In genomic region chr1:66426231-66426853, GRCh38 we compare ENCODE assay signal across 24 cellular contexts.
DNase-seq lines count a peak whose midpoint lies in the region; ATAC-seq, FAIRE-seq and TF ChIP-seq lines count a peak whose summit lies in the region.
"Had no signal": no experiment of that assay in that cellular context is flagged by ENCODE, and none has a peak within 500 bp of the region (broad histone marks: within the 10 kb centered on the region; RNA-seq: fewer than 3 reads in every experiment).

No MANE protein-coding gene starts in this region.

- no peak overlapping the region for H3T11ph ChIP-seq in H9 (ENCODE audit: low read length)

- H2BK15ac ChIP-seq in H9 (ENCODE audit: low read depth, low read length), result no peak overlapping the region
- H2BK15ac ChIP-seq in H1 (ENCODE audit: low read length), result no peak overlapping the region

- TF ChIP-seq EP300 in H1 (IDR thresholded peaks at IDR 0.05; ENCODE audit: borderline replicate concordance in 1 of 2, low read depth in 2 of 2, low read length in 2 of 2), result no peak

- peaks cover 7% of the 10 kb centered on the region; the same call in 1 of the 2 replicates for H3K4me1 ChIP-seq in DND-41 (ENCODE audit: insufficient read depth, low read length)
- peaks cover 4% of the 10 kb centered on the region; the same call in 1 of the 2 replicates for H3K4me1 ChIP-seq in H9 (ENCODE audit: insufficient read depth, low read length)
- peaks cover 10% of the 10 kb centered on the region for H3K4me1 ChIP-seq in Karpas-422 (ENCODE audit: low read length)
- peaks cover 0 to 5% (median 3%) of the 10 kb centered on the region in 4 experiments; a peak in 4 of 7 replicates for H3K4me1 ChIP-seq in H1 (replicated peaks in 1 of 4; ENCODE audit: control insufficient read depth in 3 of 4, insufficient read depth in 4 of 4, low read length in 3 of 4)
- H3K4me1 ChIP-seq: tibial nerve had no signal

- H3K23ac ChIP-seq in H9 (ENCODE audit: insufficient read length, low read depth, low read length), result no peak overlapping the region
- H3K23ac ChIP-seq in H1 (ENCODE audit: insufficient read length), result no peak overlapping the region

- no peak overlapping the region for H2AK5ac ChIP-seq in H9 (ENCODE audit: insufficient read length, low read length)
- no peak overlapping the region for H2AK5ac ChIP-seq in H1 (ENCODE audit: low read depth, low read length)

- no peaks in the 10 kb centered on the region for H3K9me2 ChIP-seq in Karpas-422 (replicated peaks; ENCODE audit: insufficient read depth, low read length)

- H3K27ac ChIP-seq in DND-41 (ENCODE audit: low read length) (no peak overlapping the region), H9 (ENCODE audit: insufficient read length, low read depth, low read length) (no peak overlapping the region), Karpas-422 (ENCODE audit: low read length) (no peak overlapping the region), H1 (ENCODE audit: low read depth, low read length) (no peak overlapping the region)
- no peak overlapping the region for H3K27ac ChIP-seq in CD4-positive, alpha-beta T cell (ENCODE audit: low read depth, low read length)
- H3K27ac ChIP-seq: coronary artery, HL-60, ovary, tibial nerve had no signal

- CTCF ChIA-PET in H1 (lab: Charles Lee; ENCODE audit: partially characterized antibody), result interaction anchor here (0.7 kb wide), 1 partner anchor 19 kb away, joined by 3 read pairs; no protein-coding TSS in a partner anchor
- CTCF ChIA-PET in CD4-positive, alpha-beta T cell (lab: Charles Lee), result no interaction called here

- no peaks in the 10 kb centered on the region for H3K27me3 ChIP-seq in DND-41 (ENCODE audit: insufficient read depth, low read length, poor library complexity)
- no peaks in the 10 kb centered on the region for H3K27me3 ChIP-seq in H9 (ENCODE audit: insufficient read depth, low read length)
- no peaks in the 10 kb centered on the region for H3K27me3 ChIP-seq in Karpas-422 (ENCODE audit: low read length)
- no peaks in the 10 kb centered on the region for H3K27me3 ChIP-seq in H1 (replicated peaks in 1 of 4; ENCODE audit: control insufficient read depth in 3 of 4, extremely low read depth in 1 of 4, insufficient read depth in 3 of 4, low read length in 3 of 4)
- no peaks in the 10 kb centered on the region for H3K27me3 ChIP-seq in CD4-positive, alpha-beta T cell (ENCODE audit: control insufficient read depth, insufficient read depth, low read length)
- H3K27me3 ChIP-seq: ovary, tibial nerve had no signal

- FAIRE-seq in H1 (lab: Jason Lieb, UNC), result no peak
- FAIRE-seq: endometrium had no signal

- TF ChIP-seq RAD21 in H1 (IDR thresholded peaks at IDR 0.05 in 1 of 2, conservative IDR thresholded peaks at IDR 0.05 in 1 of 2; ENCODE audit: low read depth in 2 of 2, low read length in 2 of 2), result no peak

- H3K9ac ChIP-seq in DND-41 (ENCODE audit: low read depth, low read length) (no peak overlapping the region), H9 (ENCODE audit: extremely low read depth, insufficient read length, low read length) (no peak overlapping the region), Karpas-422 (ENCODE audit: low read length) (no peak overlapping the region), H1 (replicated peaks in 1 of 4; ENCODE audit: extremely low read depth in 1 of 4, low read depth in 3 of 4, low read length in 3 of 4) (no peak overlapping the region)

- H3K4me2 ChIP-seq in DND-41 (ENCODE audit: insufficient read depth, low read length) (peak overlapping the region; percentile 17; the same call in 1 of the 2 replicates), H9 (ENCODE audit: insufficient read depth, insufficient read length, low read length) (no peak overlapping the region), Karpas-422 (ENCODE audit: low read depth, low read length, poor library complexity, severe bottlenecking) (peak overlapping the region; percentile 46), H1 (ENCODE audit: insufficient read depth in 1 of 2, low read depth in 2 of 2, low read length in 2 of 2) (no peak overlapping the region)

- peaks cover 13 to 52% (median 40%) of the 10 kb centered on the region in 3 experiments; a peak in 6 of 7 replicates for H3K36me3 Mint-ChIP-seq in H9 (ENCODE audit: insufficient read depth in 1 of 3, low read depth in 3 of 3)
- H3K36me3 Mint-ChIP-seq in CD4-positive, alpha-beta T cell (ENCODE audit: low read depth), result peaks cover 14% of the 10 kb centered on the region

- H3K36me3 ChIP-seq in DND-41 (ENCODE audit: insufficient read depth, low read length) (no peaks in the 10 kb centered on the region), Karpas-422 (ENCODE audit: insufficient read depth, low read length) (peaks cover 4% of the 10 kb centered on the region; the same call in 1 of the 2 replicates), H1 (ENCODE audit: control insufficient read depth in 2 of 4, insufficient read depth in 4 of 4, low read length in 3 of 4) (peaks cover 0 to 4% (median 0%) of the 10 kb centered on the region in 4 experiments; a peak in 1 of 8 replicates)
- H3K36me3 ChIP-seq: ovary, tibial nerve had no signal

- H3K27ac Mint-ChIP-seq in H9, result peak overlapping the region in 2 of 3 experiments; percentile 96 to 97; a peak in 3 of 7 replicates
- H3K27ac Mint-ChIP-seq in CD4-positive, alpha-beta T cell, result no peak overlapping the region
- H3K27ac Mint-ChIP-seq: T-cell had no signal

- H3K23me2 ChIP-seq in H9 (ENCODE audit: insufficient read length, low read depth, low read length, poor library complexity, severe bottlenecking) (no peaks in the 10 kb centered on the region), H1 (ENCODE audit: low read depth, low read length) (no peaks in the 10 kb centered on the region)

- H2BK20ac ChIP-seq in H9 (ENCODE audit: low read depth, low read length, poor library complexity, severe bottlenecking) (no peak overlapping the region), H1 (ENCODE audit: low read length) (peak overlapping the region; percentile 48; the same call in 1 of the 2 replicates)

- ATAC-seq in DND-41 (ENCODE audit: insufficient read depth, low read depth) (peak; percentile 52; the same call in 1 of the 3 replicates), GM19455 (IDR thresholded peaks at IDR 0.05; ENCODE audit: unreplicated experiment) (no peak)
- no peak for ATAC-seq in CD4-positive, alpha-beta T cell (ENCODE audit: poor library complexity)
- ATAC-seq: sciatic nerve, T-cell had no signal

- POLR2A ChIA-PET in H1 (lab: Charles Lee; ENCODE audit: partially characterized antibody), result no interaction called here
- POLR2A ChIA-PET in CD4-positive, alpha-beta T cell (lab: Charles Lee), result no interaction called here

- H2AFZ ChIP-seq in DND-41 (ENCODE audit: low read depth, low read length) (no peak overlapping the region), H9 (ENCODE audit: low read length) (no peak overlapping the region), Karpas-422 (ENCODE audit: low read length) (peak overlapping the region; percentile 69; the same call in 1 of the 2 replicates), H1 (ENCODE audit: low read length) (peak overlapping the region; percentile 85; the same call in 1 of the 2 replicates)

- H3K9me3 ChIP-seq in DND-41 (ENCODE audit: insufficient read depth, low read length, severe bottlenecking), result peaks cover 12% of the 10 kb centered on the region
- H3K9me3 ChIP-seq in H9 (ENCODE audit: control insufficient read depth, low read depth, low read length), result no peaks in the 10 kb centered on the region
- H3K9me3 ChIP-seq in Karpas-422 (ENCODE audit: low read length), result peaks cover 16% of the 10 kb centered on the region
- H3K9me3 ChIP-seq in H1 (ENCODE audit: insufficient read depth in 2 of 2, low read depth in 1 of 2, low read length in 1 of 2), result peaks cover 0 to 5% of the 10 kb centered on the region in 2 experiments; a peak in 2 of 4 replicates
- H3K9me3 ChIP-seq in CD4-positive, alpha-beta T cell (ENCODE audit: control insufficient read depth, low read length), result peaks cover 22% of the 10 kb centered on the region
- H3K9me3 ChIP-seq: ovary had no signal

- intact Hi-C loops in CD4-positive, alpha-beta T cell (cut with DNase I, micrococcal nuclease), result no loop called here

- H2BK12ac ChIP-seq in H9 (ENCODE audit: insufficient read length, low read depth, low read length) (no peak overlapping the region), H1 (ENCODE audit: low read depth, low read length) (no peak overlapping the region)

- H2BK120ac ChIP-seq in H9 (ENCODE audit: low read depth, low read length, poor library complexity, severe bottlenecking), result no peak overlapping the region
- no peak overlapping the region for H2BK120ac ChIP-seq in H1 (replicated peaks; ENCODE audit: low read depth, low read length)

- H3K14ac ChIP-seq in H9 (ENCODE audit: insufficient read depth, low read length) (no peak overlapping the region), H1 (ENCODE audit: insufficient read length) (no peak overlapping the region)

- TF ChIP-seq CTCF in DND-41 (IDR thresholded peaks at IDR 0.05; ENCODE audit: borderline replicate concordance, extremely low read depth, low read length, poor library complexity, severe bottlenecking) (no peak), H9 (conservative IDR thresholded peaks at IDR 0.05) (no peak), H1 (IDR thresholded peaks at IDR 0.05; ENCODE audit: control extremely low read depth in 1 of 3, insufficient read depth in 1 of 3, low read depth in 1 of 3, low read length in 3 of 3) (no peak), foreskin fibroblast (IDR thresholded peaks at IDR 0.05; ENCODE audit: low read depth, low read length) (no peak)
- no peak for TF ChIP-seq CTCF in CD4-positive, alpha-beta T cell (IDR thresholded peaks at IDR 0.05)

- H4K20me1 ChIP-seq in DND-41 (ENCODE audit: insufficient read depth, low read length), result no peaks in the 10 kb centered on the region
- H4K20me1 ChIP-seq in H9 (ENCODE audit: control insufficient read depth, insufficient read depth, insufficient read length), result no peaks in the 10 kb centered on the region
- H4K20me1 ChIP-seq in Karpas-422 (ENCODE audit: insufficient read depth, low read depth, low read length), result no peaks in the 10 kb centered on the region
- H4K20me1 ChIP-seq in H1 (replicated peaks in 1 of 2; ENCODE audit: control insufficient read depth in 1 of 2, insufficient read depth in 2 of 2, low read length in 2 of 2), result no peaks in the 10 kb centered on the region

- peaks cover 30 to 32% of the 10 kb centered on the region in 2 experiments for H3K4me1 Mint-ChIP-seq in H9
- peaks cover 7% of the 10 kb centered on the region for H3K4me1 Mint-ChIP-seq in CD4-positive, alpha-beta T cell (ENCODE audit: low read depth)

- H3K56ac ChIP-seq in H9 (ENCODE audit: insufficient read length, low read depth, low read length) (no peak overlapping the region), H1 (replicated peaks; ENCODE audit: insufficient read length, low read depth, low read length) (no peak overlapping the region)

- peaks cover 29 to 49% of the 10 kb centered on the region in 2 experiments for H3K9me3 Mint-ChIP-seq in H9
- peaks cover 13% of the 10 kb centered on the region for H3K9me3 Mint-ChIP-seq in CD4-positive, alpha-beta T cell

- no peaks in the 10 kb centered on the region for H3K79me2 ChIP-seq in DND-41 (ENCODE audit: insufficient read depth, low read length)
- no peaks in the 10 kb centered on the region for H3K79me2 ChIP-seq in H9 (ENCODE audit: insufficient read depth, low read length)
- no peaks in the 10 kb centered on the region for H3K79me2 ChIP-seq in Karpas-422 (ENCODE audit: low read length)
- no peaks in the 10 kb centered on the region for H3K79me2 ChIP-seq in H1 (ENCODE audit: control insufficient read depth in 1 of 2, insufficient read depth in 2 of 2, low read length in 2 of 2)

- H4K5ac ChIP-seq in H9 (ENCODE audit: insufficient read length, low read depth, low read length), result no peak overlapping the region
- no peak overlapping the region for H4K5ac ChIP-seq in H1 (ENCODE audit: insufficient read length, low read depth, low read length)

- H3K79me1 ChIP-seq in H9 (ENCODE audit: insufficient read depth, low read depth, low read length, poor library complexity, severe bottlenecking) (no peaks in the 10 kb centered on the region), H1 (ENCODE audit: low read depth, low read length) (no peaks in the 10 kb centered on the region)

- H4K8ac ChIP-seq in H9 (replicated peaks; ENCODE audit: insufficient read length, low read depth, low read length) (no peak overlapping the region), H1 (ENCODE audit: extremely low read depth, insufficient read depth, low read length) (no peak overlapping the region)

- H4K91ac ChIP-seq in H9 (ENCODE audit: insufficient read length, low read depth, low read length) (no peak overlapping the region), H1 (replicated peaks; ENCODE audit: insufficient read length, low read length) (no peak overlapping the region)

- WGBS in H9 (ENCODE audit: extremely low coverage, insufficient read length, low lambda C conversion rate), result no CpG with 5 or more reads among the region's 4 CpGs
- WGBS in H1 (ENCODE audit: extremely low coverage in 1 of 2, insufficient coverage in 1 of 2, insufficient read length in 1 of 2, insufficient replicate concordance in 2 of 2, low coverage in 1 of 2, low lambda C conversion rate in 2 of 2, missing lambda C conversion rate in 1 of 2), 2 experiments, result 83% methylated on average over 4 of the region's 4 CpGs; no CpG with 5 or more reads in 1 of the 2 experiments

- H3K27me3 Mint-ChIP-seq in H9 (ENCODE audit: low read depth), result no peaks in the 10 kb centered on the region
- no peaks in the 10 kb centered on the region for H3K27me3 Mint-ChIP-seq in CD4-positive, alpha-beta T cell
- H3K27me3 Mint-ChIP-seq: T-cell had no signal

- no peak overlapping the region for H3K4me3 ChIP-seq in DND-41 (ENCODE audit: low read depth in 1 of 2, low read length in 2 of 2)
- 0 out of 2 replicates have a peak overlapping the region, but pooled peaks have one; percentile 13 for H3K4me3 ChIP-seq in Karpas-422 (ENCODE audit: low read length)
- H3K4me3 ChIP-seq in H1 (ENCODE audit: extremely low read depth in 1 of 4, insufficient read depth in 2 of 4, low read depth in 3 of 4, low read length in 4 of 4), result no peak overlapping the region
- no peak overlapping the region for H3K4me3 ChIP-seq in foreskin fibroblast (ENCODE audit: low read depth in 1 of 2, low read length in 2 of 2)
- H3K4me3 ChIP-seq: coronary artery, ovary, tibial nerve had no signal

- H3K4me3 Mint-ChIP-seq in H9, result no peak overlapping the region; a peak in 1 of 5 replicates
- H3K4me3 Mint-ChIP-seq in CD4-positive, alpha-beta T cell, result no peak overlapping the region
- H3K4me3 Mint-ChIP-seq: CD8-positive, alpha-beta memory T cell had no signal

- H2BK5ac ChIP-seq in H9 (ENCODE audit: insufficient read length, low read length) (no peak overlapping the region), H1 (ENCODE audit: low read depth, low read length) (no peak overlapping the region; the same call in 1 of the 2 replicates)

- no peak overlapping the region for H3K4ac ChIP-seq in H9 (ENCODE audit: low read depth, low read length)
- no peak overlapping the region for H3K4ac ChIP-seq in H1 (replicated peaks; ENCODE audit: insufficient read length, low read depth, low read length)

- H3K18ac ChIP-seq in H9 (ENCODE audit: insufficient read length, low read depth, low read length) (no peak overlapping the region), H1 (ENCODE audit: extremely low read depth, low read length) (no peak overlapping the region)

- TF ChIP-seq POLR2A in H1 (IDR thresholded peaks at IDR 0.05; ENCODE audit: control extremely low read depth in 1 of 2, low read depth in 2 of 2, low read length in 2 of 2), result no peak

- no peak for DNase-seq in DND-41
- DNase-seq in H9, result no peak
- no peak for DNase-seq in Karpas-422
- DNase-seq in H1 (ENCODE audit: low read depth in 1 of 2, low spot score in 2 of 2), result no peak
- DNase-seq in foreskin fibroblast, result no peak
- no peak for DNase-seq in HuH-7.5 (ENCODE audit: low spot score)
- no peak for DNase-seq in CD4-positive, alpha-beta T cell
- DNase-seq: activated naive CD4-positive, alpha-beta T cell treated with Interleukin-2 at 50 U/mL for 16 hours; activated T-cell treated with anti-CD3 and anti-CD28 coated beads for 4 hours; CD8-positive, alpha-beta memory T cell; KG1; NCI-H1105; NCI-H2107; NCI-H526; ovary; SHP77 treated with DMSO at 0.1 percent for 48 hours; stimulated activated naive CD4-positive, alpha-beta T cell; T-cell had no signal

Comparison
In these comparisons a context has a peak if more than half of its experiments do, and no peak if none do; other contexts are left out.
1. H2AFZ ChIP-seq: peak in Karpas-422 (single experiment) and H1 (single experiment); none in DND-41 (single experiment) and H9 (single experiment).
2. H3K4me2 ChIP-seq: peak in DND-41 (single experiment) and Karpas-422 (single experiment); none in H9 (single experiment) and H1 (0 of 2).